22 cellular contexts compared by ENCODE assay signal in genomic region chr17:2385240-2386202, GRCh38. TPM values are rescaled to one million over a fixed set of nuclear protein-coding genes. Genes with fewer than 3 reads are reported as not detected.
A peak's percentile ranks its signal among the peaks of the same experiment; 100 is the strongest.
DNase-seq lines count a peak whose midpoint lies in the region; ATAC-seq and TF ChIP-seq lines count a peak whose summit lies in the region.
"Had no signal": no experiment of that assay in that cellular context is flagged by ENCODE, and none has a peak within 500 bp of the region (broad histone marks: within the 10 kb centered on the region; RNA-seq: fewer than 3 reads in every experiment).

No MANE protein-coding gene starts in this region.

- TF ChIP-seq CTCF in WERI-Rb-1 (IDR thresholded peaks at IDR 0.05; ENCODE audit: low read depth, low read length) (no peak), gastrocnemius medialis (IDR thresholded peaks at IDR 0.05 in 4 of 5, conservative IDR thresholded peaks at IDR 0.05 in 1 of 5) (no peak), brain microvascular endothelial cell (IDR thresholded peaks at IDR 0.05; ENCODE audit: low read depth, low read length, missing control alignments) (no peak), osteoblast (IDR thresholded peaks at IDR 0.05; ENCODE audit: extremely low read depth, low read depth, low read length) (no peak), gastroesophageal sphincter (IDR thresholded peaks at IDR 0.05) (no peak)

- 55% methylated on average over 17 of the region's 18 CpGs for WGBS in HUES64
- 57% methylated on average over 2 of the region's 18 CpGs; no CpG with 5 or more reads in 1 of the 2 donors for WGBS in gastroesophageal sphincter (ENCODE audit: low coverage in 1 of 2), 2 donors

- H3K79me2 ChIP-seq in osteoblast (ENCODE audit: insufficient read depth, low read length), result peaks cover 27% of the 10 kb centered on the region

- peaks cover 14% of the 10 kb centered on the region for H4K20me1 ChIP-seq in osteoblast (ENCODE audit: insufficient read depth, low read length)

- ATAC-seq in gastrocnemius medialis (no peak), gastroesophageal sphincter (no peak)
- ATAC-seq: body of pancreas; naive thymus-derived CD4-positive, alpha-beta T cell; Panc1; stimulated activated naive CD8-positive, alpha-beta T cell treated with anti-CD3 and anti-CD28 coated beads, Interleukin-15, amount 100 ng/mL, for 72 hours had no signal

- no peaks in the 10 kb centered on the region for H3K27me3 ChIP-seq in HUES64 (ENCODE audit: insufficient read depth, low read length)
- H3K27me3 ChIP-seq in WERI-Rb-1 (ENCODE audit: insufficient read depth, low read depth, severe bottlenecking), result no peaks in the 10 kb centered on the region
- H3K27me3 ChIP-seq in gastrocnemius medialis, result no peaks in the 10 kb centered on the region
- H3K27me3 ChIP-seq in brain microvascular endothelial cell (replicated peaks), result no peaks in the 10 kb centered on the region
- no peaks in the 10 kb centered on the region for H3K27me3 ChIP-seq in osteoblast (ENCODE audit: insufficient read depth, low read length)
- H3K27me3 ChIP-seq in gastroesophageal sphincter, result no peaks in the 10 kb centered on the region
- H3K27me3 ChIP-seq: body of pancreas had no signal

- no peak for TF ChIP-seq POLR2A in gastrocnemius medialis (IDR thresholded peaks at IDR 0.05)
- no peak for TF ChIP-seq POLR2A in gastroesophageal sphincter (IDR thresholded peaks at IDR 0.05)

- H2AFZ ChIP-seq in osteoblast (ENCODE audit: low read length), result no peak overlapping the region

- TF ChIP-seq EP300 in gastroesophageal sphincter (IDR thresholded peaks at IDR 0.05), result no peak

- DNase-seq in WERI-Rb-1 (peak; percentile 56), left kidney (ENCODE audit: low read depth, low spot score) (peak; percentile 32), gastrocnemius medialis (no peak), brain microvascular endothelial cell (no peak), osteoblast (ENCODE audit: insufficient read length, low spot score, missing footprints) (no peak)
- no peak for DNase-seq in activated CD4-positive, alpha-beta T cell treated with anti-CD3 and anti-CD28 coated beads for 4 hours
- DNase-seq: activated CD4-positive, CD25-positive, alpha-beta regulatory T cell treated with anti-CD3 and anti-CD28 coated beads, Interleukin-2, amount 50 U/mL, for 72 hours; activated naive CD8-positive, alpha-beta T cell treated with anti-CD3 and anti-CD28 coated beads, Interleukin-2, amount 10 ng/mL, durations not matched to agents 7 days and 5 days; naive thymus-derived CD4-positive, alpha-beta T cell; NCI-H1105; NCI-H2081; stimulated activated CD4-positive, alpha-beta T cell treated with anti-CD3 and anti-CD28 coated beads, Interleukin-2, amount 100 ng/mL, for 48 hours; stimulated activated naive CD8-positive, alpha-beta T cell treated with anti-CD3 and anti-CD28 coated beads, Interleukin-15, amount 100 ng/mL, for 72 hours; T1000 had no signal

- peaks cover 9% of the 10 kb centered on the region; the same call in 1 of the 2 replicates for H3K4me1 ChIP-seq in HUES64 (ENCODE audit: insufficient read depth, low read length)
- H3K4me1 ChIP-seq in gastrocnemius medialis, result peaks cover 44 to 65% of the 10 kb centered on the region in 2 donors
- peaks cover 3% of the 10 kb centered on the region for H3K4me1 ChIP-seq in osteoblast (ENCODE audit: insufficient read depth, low read length)
- H3K4me1 ChIP-seq in gastroesophageal sphincter, result peaks cover 0 to 71% (median 14%) of the 10 kb centered on the region in 3 donors

- in situ Hi-C loops in gastrocnemius medialis (cut with MboI; ENCODE audit: low sequenced_read_pairs in 4 of 4), result no loop called here
- in situ Hi-C loops in brain microvascular endothelial cell (cut with HindIII; ENCODE audit: low pct_ligation_motif_present, low sequenced_read_pairs), result no loop called here

- peak overlapping the region; percentile 16; the same call in 1 of the 2 replicates for H3K27ac ChIP-seq in HUES64 (ENCODE audit: low read depth, low read length)
- peak overlapping the region; percentile 65 for H3K27ac ChIP-seq in WERI-Rb-1
- peak overlapping the region; percentile 84 to 93 (median 89) for H3K27ac ChIP-seq in gastrocnemius medialis
- no peak overlapping the region for H3K27ac ChIP-seq in brain microvascular endothelial cell
- H3K27ac ChIP-seq in osteoblast (ENCODE audit: low read depth, low read length), result no peak overlapping the region
- peak overlapping the region in 2 of 4 donors; percentile 26 to 38 for H3K27ac ChIP-seq in gastroesophageal sphincter
- H3K27ac ChIP-seq: body of pancreas, SK-N-MC had no signal

- H3K9me3 ChIP-seq in HUES64 (ENCODE audit: insufficient read depth, low read depth, low read length), result no peaks in the 10 kb centered on the region
- no peaks in the 10 kb centered on the region for H3K9me3 ChIP-seq in WERI-Rb-1 (ENCODE audit: severe bottlenecking)
- H3K9me3 ChIP-seq in gastrocnemius medialis, result no peaks in the 10 kb centered on the region
- no peaks in the 10 kb centered on the region for H3K9me3 ChIP-seq in osteoblast (ENCODE audit: low read depth, low read length)
- H3K9me3 ChIP-seq in gastroesophageal sphincter, result no peaks in the 10 kb centered on the region
- H3K9me3 ChIP-seq: body of pancreas, HAP-1 had no signal

- H3K9ac ChIP-seq in HUES64 (ENCODE audit: low read depth, low read length), result no peak overlapping the region

- H3K4me3 ChIP-seq in HUES64 (ENCODE audit: low read length) (no peak overlapping the region), WERI-Rb-1 (ENCODE audit: low read depth, low read length) (no peak overlapping the region), gastrocnemius medialis (no peak overlapping the region), brain microvascular endothelial cell (ENCODE audit: low read depth, low read length) (no peak overlapping the region), osteoblast (ENCODE audit: insufficient read depth, low read length) (no peak overlapping the region), gastroesophageal sphincter (no peak overlapping the region)
- H3K4me3 ChIP-seq: body of pancreas, coronary artery, HAP-1, SK-N-MC, skin epidermis had no signal

- no peak overlapping the region for H3K4me2 ChIP-seq in osteoblast (ENCODE audit: insufficient read depth, low read length)

- intact Hi-C loops in gastrocnemius medialis (cut with DNase I; ENCODE audit: low total_unique reads), result loop anchor here (2.0 kb wide), 1 partner anchor 17 kb away; no protein-coding TSS in a partner anchor

- H3K36me3 ChIP-seq in HUES64 (ENCODE audit: insufficient read depth, low read length) (peaks cover 7% of the 10 kb centered on the region), WERI-Rb-1 (peaks cover 24% of the 10 kb centered on the region), gastrocnemius medialis (no peaks in the 10 kb centered on the region), brain microvascular endothelial cell (replicated peaks) (peaks cover 10% of the 10 kb centered on the region), osteoblast (ENCODE audit: insufficient read depth, low read length) (peaks cover 40% of the 10 kb centered on the region), gastroesophageal sphincter (peaks cover 0 to 60% of the 10 kb centered on the region in 2 donors)

RNA-seq across cellular contexts. Expression of gene MNT, which starts 15.3 kb away (rescaled TPM):
- polyA plus RNA-seq in HUES64 (2013, experiment 1 of 2), result 10.0 TPM
- polyA plus RNA-seq in HUES64 (2013, experiment 2 of 2), result 10.2 TPM
- total RNA-seq in gastrocnemius medialis (1 to 10 TPM; 2.9 to 5.4 (median 4.2) TPM), osteoblast (12.3 and 14.1 TPM in 2 replicates), gastroesophageal sphincter (10 to 100 TPM; 11.8 to 12.7 (median 12.3) TPM)

RNA-seq across cellular contexts. Expression of gene SGSM2, which starts 48.2 kb away (rescaled TPM):
- polyA plus RNA-seq in HUES64 (2013, experiment 1 of 2), result 29.4 TPM
- 29.9 TPM for polyA plus RNA-seq in HUES64 (2013, experiment 2 of 2)
- total RNA-seq in gastrocnemius medialis (10 to 100 TPM in 2 of 4 donors, 1 to 10 TPM in 2; 6.1 to 20.1 (median 9.6) TPM), osteoblast (35.4 and 37.3 TPM in 2 replicates), gastroesophageal sphincter (10 to 100 TPM; 32.9 to 58.6 (median 47.4) TPM)

RNA-seq across cellular contexts. Expression of gene TSR1, which starts 49.3 kb away (rescaled TPM):
- polyA plus RNA-seq in HUES64 (2013, experiment 1 of 2), result 76.3 TPM
- 44.2 TPM for polyA plus RNA-seq in HUES64 (2013, experiment 2 of 2)
- 10 to 100 TPM; 76.7 to 94.1 (median 84.7) TPM for total RNA-seq in gastrocnemius medialis
- 37.7 and 42.0 TPM in 2 replicates for total RNA-seq in osteoblast
- 10 to 100 TPM; 25.0 to 58.3 (median 46.5) TPM for total RNA-seq in gastroesophageal sphincter

Comparison
In these comparisons a context has a peak if more than half of its experiments do, and no peak if none do; other contexts are left out.
1. H3K27ac ChIP-seq: peak in HUES64 (single experiment), WERI-Rb-1 (single experiment) and gastrocnemius medialis (4 of 4); none in brain microvascular endothelial cell (single experiment) and osteoblast (single experiment).
2. DNase-seq: peak in WERI-Rb-1 (single experiment) and left kidney (single experiment); none in gastrocnemius medialis (0 of 2), brain microvascular endothelial cell (single experiment), osteoblast (single experiment) and activated CD4-positive, alpha-beta T cell treated with anti-CD3 and anti-CD28 coated beads for 4 hours (0 of 2).